In the genomic region with DNA sequence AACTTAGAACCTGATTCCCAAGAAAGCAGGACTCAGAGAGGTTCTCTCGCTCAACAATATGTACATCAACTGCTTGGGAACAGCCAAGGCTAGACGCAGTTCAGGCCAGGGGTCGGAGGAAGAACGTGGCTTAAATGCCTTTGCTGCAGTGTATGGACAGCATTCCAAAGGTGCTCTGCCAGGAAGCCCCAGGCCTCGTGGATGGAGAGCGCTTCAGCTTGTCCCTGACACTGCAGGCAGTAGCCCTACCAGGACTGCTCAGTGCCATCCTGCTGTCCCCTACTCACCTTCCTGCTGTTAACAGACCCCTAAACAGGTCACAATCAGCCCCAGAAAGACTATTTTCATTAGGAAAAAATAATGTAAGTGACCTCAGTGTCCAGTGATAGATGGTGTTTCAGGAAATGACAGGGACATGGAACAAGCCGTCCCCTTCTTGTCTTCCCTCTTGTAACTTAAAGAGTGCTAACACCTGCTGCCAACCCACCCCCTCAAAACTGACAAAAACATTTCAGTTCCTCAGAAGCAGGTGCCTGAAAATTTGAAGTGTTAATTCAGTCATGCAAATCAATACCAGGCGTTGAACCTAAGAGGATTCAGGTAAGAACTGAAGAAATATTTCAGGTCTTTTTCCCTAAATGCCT, we compare ENCODE assay signal across 9 cellular contexts. TPM values are rescaled to one million over a fixed set of nuclear protein-coding genes. Genes with fewer than 3 reads are reported as not detected.
DNase-seq lines count a peak whose midpoint lies in the region; ATAC-seq and TF ChIP-seq lines count a peak whose summit lies in the region.
"Had no signal": no experiment of that assay in that cellular context is flagged by ENCODE, and none has a peak within 500 bp of the region (broad histone marks: within the 10 kb centered on the region; RNA-seq: fewer than 3 reads in every experiment).

No MANE protein-coding gene starts in this region.

- no peak for ATAC-seq in activated naive CD8-positive, alpha-beta T cell treated with anti-CD3 and anti-CD28 coated beads, Interleukin-2, amount 50 U/mL, for 24 hours
- ATAC-seq in HG02973 (IDR thresholded peaks at IDR 0.05; ENCODE audit: unreplicated experiment) (peak; percentile 52), upper lobe of right lung (no peak)

- peaks cover 5% of the 10 kb centered on the region for H3K4me1 Mint-ChIP-seq in activated naive CD8-positive, alpha-beta T cell treated with anti-CD3 and anti-CD28 coated beads for 36 hours
- H3K4me1 Mint-ChIP-seq in activated naive CD8-positive, alpha-beta T cell treated with anti-CD3 and anti-CD28 coated beads, Interleukin-2, amount 50 U/mL, for 24 hours, result peaks cover 27% of the 10 kb centered on the region
- peaks cover 13% of the 10 kb centered on the region for H3K4me1 Mint-ChIP-seq in activated CD4-positive, alpha-beta memory T cell treated with anti-CD3 and anti-CD28 coated beads, Interleukin-2, amount 10 ng/mL, durations not matched to agents 7 days and 5 days

- no peak for TF ChIP-seq CTCF in coronary artery (IDR thresholded peaks at IDR 0.05)
- no peak for TF ChIP-seq CTCF in upper lobe of right lung (IDR thresholded peaks at IDR 0.05)

- DNase-seq in activated naive CD8-positive, alpha-beta T cell treated with anti-CD3 and anti-CD28 coated beads for 36 hours, result no peak
- no peak for DNase-seq in activated naive CD8-positive, alpha-beta T cell treated with anti-CD3 and anti-CD28 coated beads, Interleukin-2, amount 50 U/mL, for 24 hours
- DNase-seq in coronary artery (ENCODE audit: low spot score) (no peak), upper lobe of right lung (no peak)
- DNase-seq in activated CD4-positive, CD25-positive, alpha-beta regulatory T cell treated with anti-CD3 and anti-CD28 coated beads, Interleukin-2, amount 50 U/mL, for 72 hours, result no peak
- no peak for DNase-seq in activated CD4-positive, alpha-beta memory T cell treated with anti-CD3 and anti-CD28 coated beads, Interleukin-2, amount 10 ng/mL, durations not matched to agents 7 days and 5 days
- DNase-seq in stimulated activated CD4-positive, alpha-beta T cell treated with anti-CD3 and anti-CD28 coated beads, Interleukin-12 subunit alpha, Interleukin-12 subunit beta, amount 100 ng/mL, for 4 hours, result no peak
- DNase-seq: immature natural killer cell had no signal

- H3K4me3 ChIP-seq in coronary artery, result peak overlapping the region; percentile 18
- no peak overlapping the region for H3K4me3 ChIP-seq in upper lobe of right lung

- H3K4me3 Mint-ChIP-seq in activated naive CD8-positive, alpha-beta T cell treated with anti-CD3 and anti-CD28 coated beads for 36 hours, result no peak overlapping the region
- no peak overlapping the region for H3K4me3 Mint-ChIP-seq in activated naive CD8-positive, alpha-beta T cell treated with anti-CD3 and anti-CD28 coated beads, Interleukin-2, amount 50 U/mL, for 24 hours
- H3K4me3 Mint-ChIP-seq in activated CD4-positive, alpha-beta memory T cell treated with anti-CD3 and anti-CD28 coated beads, Interleukin-2, amount 10 ng/mL, durations not matched to agents 7 days and 5 days, result no peak overlapping the region
- H3K4me3 Mint-ChIP-seq: immature natural killer cell had no signal

- H3K27ac Mint-ChIP-seq in activated naive CD8-positive, alpha-beta T cell treated with anti-CD3 and anti-CD28 coated beads for 36 hours, result peak overlapping the region; percentile 6
- H3K27ac Mint-ChIP-seq in activated naive CD8-positive, alpha-beta T cell treated with anti-CD3 and anti-CD28 coated beads, Interleukin-2, amount 50 U/mL, for 24 hours, result no peak overlapping the region
- H3K27ac Mint-ChIP-seq in activated CD4-positive, alpha-beta memory T cell treated with anti-CD3 and anti-CD28 coated beads, Interleukin-2, amount 10 ng/mL, durations not matched to agents 7 days and 5 days, result no peak overlapping the region

- CTCF ChIA-PET in activated CD4-positive, alpha-beta memory T cell treated with anti-CD3 and anti-CD28 coated beads, Interleukin-2, amount 10 ng/mL, durations not matched to agents 7 days and 5 days (lab: Charles Lee), result no interaction called here

- H3K27ac ChIP-seq in coronary artery (peak overlapping the region; percentile 63 to 88), upper lobe of right lung (peak overlapping the region; percentile 20)

- no peaks in the 10 kb centered on the region for H3K27me3 ChIP-seq in upper lobe of right lung

- no peaks in the 10 kb centered on the region for H3K36me3 ChIP-seq in upper lobe of right lung

- peaks cover 77% of the 10 kb centered on the region for H3K4me1 ChIP-seq in upper lobe of right lung

- peaks cover 34% of the 10 kb centered on the region for H3K36me3 Mint-ChIP-seq in activated naive CD8-positive, alpha-beta T cell treated with anti-CD3 and anti-CD28 coated beads for 36 hours
- peaks cover 29% of the 10 kb centered on the region for H3K36me3 Mint-ChIP-seq in activated naive CD8-positive, alpha-beta T cell treated with anti-CD3 and anti-CD28 coated beads, Interleukin-2, amount 50 U/mL, for 24 hours (ENCODE audit: low read depth)
- H3K36me3 Mint-ChIP-seq in activated CD4-positive, alpha-beta memory T cell treated with anti-CD3 and anti-CD28 coated beads, Interleukin-2, amount 10 ng/mL, durations not matched to agents 7 days and 5 days (ENCODE audit: low read depth), result peaks cover 37% of the 10 kb centered on the region

- intact Hi-C loops in upper lobe of right lung (cut with DNase I), result no loop called here

- POLR2A ChIA-PET in activated CD4-positive, alpha-beta memory T cell treated with anti-CD3 and anti-CD28 coated beads, Interleukin-2, amount 10 ng/mL, durations not matched to agents 7 days and 5 days (lab: Charles Lee), result no interaction called here

- no peaks in the 10 kb centered on the region for H3K9me3 ChIP-seq in upper lobe of right lung

- H3K9me3 Mint-ChIP-seq in activated naive CD8-positive, alpha-beta T cell treated with anti-CD3 and anti-CD28 coated beads for 36 hours, result peaks cover 11% of the 10 kb centered on the region
- peaks cover 15% of the 10 kb centered on the region for H3K9me3 Mint-ChIP-seq in activated naive CD8-positive, alpha-beta T cell treated with anti-CD3 and anti-CD28 coated beads, Interleukin-2, amount 50 U/mL, for 24 hours
- H3K9me3 Mint-ChIP-seq in activated CD4-positive, alpha-beta memory T cell treated with anti-CD3 and anti-CD28 coated beads, Interleukin-2, amount 10 ng/mL, durations not matched to agents 7 days and 5 days, result peaks cover 17% of the 10 kb centered on the region
- H3K9me3 Mint-ChIP-seq: immature natural killer cell had no signal

- no peaks in the 10 kb centered on the region for H3K27me3 Mint-ChIP-seq in activated naive CD8-positive, alpha-beta T cell treated with anti-CD3 and anti-CD28 coated beads for 36 hours
- no peaks in the 10 kb centered on the region for H3K27me3 Mint-ChIP-seq in activated naive CD8-positive, alpha-beta T cell treated with anti-CD3 and anti-CD28 coated beads, Interleukin-2, amount 50 U/mL, for 24 hours
- no peaks in the 10 kb centered on the region for H3K27me3 Mint-ChIP-seq in activated CD4-positive, alpha-beta memory T cell treated with anti-CD3 and anti-CD28 coated beads, Interleukin-2, amount 10 ng/mL, durations not matched to agents 7 days and 5 days

RNA-seq across cellular contexts. Expression of a gene that starts 16.5 kb away (rescaled TPM):
- total RNA-seq in activated naive CD8-positive, alpha-beta T cell treated with anti-CD3 and anti-CD28 coated beads for 36 hours, result 10 to 100 TPM; 20.4 to 21.8 TPM
- total RNA-seq in upper lobe of right lung, result 61.8 TPM
- 10 to 100 TPM; 42.2 to 44.7 TPM for total RNA-seq in activated CD4-positive, alpha-beta memory T cell treated with anti-CD3 and anti-CD28 coated beads, Interleukin-2, amount 10 ng/mL, durations not matched to agents 7 days and 5 days
